In genomic region chr12:48024735-48025134, GRCh38 we compare ENCODE assay signal across 26 cellular contexts. TPM values are rescaled to one million over a fixed set of nuclear protein-coding genes. Genes with fewer than 3 reads are reported as not detected.
"Had no signal": no experiment of that assay in that cellular context is flagged by ENCODE, and none has a peak within 500 bp of the region (broad histone marks: within the 10 kb centered on the region; RNA-seq: fewer than 3 reads in every experiment).

No MANE protein-coding gene starts in this region.

- H3K27ac ChIP-seq: esophagus muscularis mucosa, foreskin keratinocyte, skin epidermis, upper lobe of right lung, WERI-Rb-1 had no signal

- H3K4me1 ChIP-seq: foreskin keratinocyte had no signal

- H3K4me3 ChIP-seq: esophagus muscularis mucosa, skin epidermis, upper lobe of right lung had no signal

- H3K36me3 ChIP-seq: esophagus muscularis mucosa, upper lobe of right lung, WERI-Rb-1 had no signal

- DNase-seq: activated CD4-positive, alpha-beta T cell treated with anti-CD3 and anti-CD28 coated beads for 48 hours; activated CD4-positive, alpha-beta T cell treated with anti-CD3 and anti-CD28 coated beads, Interleukin-2, amount 50 U/mL, for 48 hours; activated CD8-positive, alpha-beta memory T cell treated with anti-CD3 and anti-CD28 coated beads for 24 hours; activated gamma-delta T cell; activated naive CD4-positive, alpha-beta T cell treated with anti-CD3 and anti-CD28 coated beads, Interleukin-2, amount 50 U/mL, for 16 hours; anterior cingulate cortex; dermis blood vessel endothelial cell; effector CD4-positive, alpha-beta T cell; foreskin keratinocyte; left cardiac atrium; left ventricle myocardium superior; naive B cell; stimulated activated CD4-positive, alpha-beta T cell treated with anti-CD3 and anti-CD28 coated beads, Interleukin-4, amount 100 ng/mL, for 4 hours; stimulated activated CD8-positive, alpha-beta memory T cell treated with anti-CD3 and anti-CD28 coated beads, Interleukin-4, amount 100 ng/mL, for 48 hours; stimulated activated naive CD8-positive, alpha-beta T cell treated with anti-CD3 and anti-CD28 coated beads, Interleukin-15, amount 100 ng/mL, for 72 hours; substantia nigra; T-helper 9 cell; upper lobe of right lung; WERI-Rb-1 had no signal

- H3K9me3 ChIP-seq: esophagus muscularis mucosa, upper lobe of right lung had no signal

RNA-seq across cellular contexts. Expression of gene COL2A1, which starts 20.5 kb away (rescaled TPM):
- total RNA-seq: dermis blood vessel endothelial cell; esophagus muscularis mucosa; glomerular endothelial cell; left cardiac atrium; lung microvascular endothelial cell; renal cortical epithelial cell; sciatic nerve; T-helper 1 cell treated with Interleukin-12 subunit alpha and Interleukin-12 subunit beta and Interleukin-4 antibody, amounts not matched to agents 30 ng/mL and 1 ng/mL, for 36 hours; upper lobe of right lung had no signal
